Comparison of ENCODE assay signal across 8 cellular contexts in the genomic region with DNA sequence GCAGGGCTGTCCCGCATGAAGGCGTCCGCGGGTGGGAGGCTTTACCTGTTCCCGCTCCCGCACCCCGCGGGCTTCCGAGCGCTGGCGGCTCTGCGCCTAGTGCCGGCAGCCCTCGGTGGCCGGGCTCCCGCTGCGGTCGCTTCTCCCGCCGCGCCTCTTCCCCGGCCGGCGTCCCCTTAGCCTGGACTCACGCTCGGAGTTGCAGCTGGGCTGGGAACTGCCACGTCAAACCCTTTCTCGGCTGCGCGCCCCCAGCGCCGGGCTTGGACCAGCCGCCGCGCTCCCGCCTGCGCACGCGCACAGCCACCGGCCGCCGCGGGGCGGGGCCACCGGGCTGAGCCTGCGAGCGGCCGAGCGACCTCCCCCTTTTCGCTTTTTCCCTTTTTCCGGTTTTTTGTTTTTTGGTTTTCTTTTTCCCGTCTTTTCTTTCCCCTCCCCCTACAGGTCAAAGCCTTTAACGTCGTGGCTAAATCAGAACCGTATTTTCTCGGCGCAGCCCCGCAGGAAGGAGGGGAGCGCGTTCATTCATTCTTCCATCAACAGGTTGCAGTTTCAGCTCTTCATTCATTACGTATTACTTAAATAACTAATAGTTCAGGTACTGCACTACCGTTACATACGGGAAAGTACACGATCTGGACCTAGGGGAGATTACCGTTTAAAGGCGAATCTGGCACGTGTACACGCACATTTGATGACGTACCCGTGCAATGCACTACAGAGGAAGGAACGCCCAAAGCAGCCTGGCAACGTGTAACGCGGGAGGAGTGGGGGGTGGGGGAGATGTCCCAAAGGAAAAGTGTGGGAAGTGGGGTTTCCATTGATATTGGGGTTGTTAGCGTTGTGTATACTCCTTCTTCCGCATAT. TPM values are rescaled to one million over a fixed set of nuclear protein-coding genes. Genes with fewer than 3 reads are reported as not detected.
DNase-seq lines count a peak whose midpoint lies in the region; ATAC-seq, FAIRE-seq and TF ChIP-seq lines count a peak whose summit lies in the region.

TSS of gene SEC24D (minus strand) at position 231 of the 867 bp plus-strand sequence. CDS start 2,430 bp downstream, outside the sequence.

- H3K9me3 ChIP-seq in A549 (no peaks in the 10 kb centered on the region), WERI-Rb-1 (ENCODE audit: severe bottlenecking) (no peaks in the 10 kb centered on the region), mammary epithelial cell (replicated peaks; ENCODE audit: insufficient read depth, low read length) (no peaks in the 10 kb centered on the region), smooth muscle cell (replicated peaks; ENCODE audit: low read depth) (no peaks in the 10 kb centered on the region)

- peak within 1 kb of the TSS; percentile 95 for H3K9ac ChIP-seq in mammary epithelial cell (ENCODE audit: insufficient read depth, low read length)
- H3K9ac ChIP-seq in smooth muscle cell (ENCODE audit: low read depth) = peak within 1 kb of the TSS; percentile 100

- in situ Hi-C loops in mammary epithelial cell (cut with MboI; ENCODE audit: low sequenced_read_pairs in 2 of 2) = no loop called here

- H3K4me1 ChIP-seq in A549 = peaks cover 12% of the 10 kb centered on the region
- peaks cover 6% of the 10 kb centered on the region for H3K4me1 ChIP-seq in mammary epithelial cell (ENCODE audit: insufficient read depth, low read length)
- peaks cover 18% of the 10 kb centered on the region for H3K4me1 ChIP-seq in smooth muscle cell (ENCODE audit: low read depth)

- DNase-seq in A549 (ENCODE audit: low read depth in 1 of 2, low spot score in 1 of 2) (peak; percentile 75 to 81), NCI-H2107 (lab: John Stamatoyannopoulos, UW) (peak; percentile 27), WERI-Rb-1 (peak; percentile 91), mammary epithelial cell (peak; percentile 81), iPS-NIHi11 (ENCODE audit: low spot score) (peak; percentile 99), smooth muscle cell (lab: John Stamatoyannopoulos, UW; ENCODE audit: unreplicated experiment) (peak; percentile 73)

- TF ChIP-seq POLR2A in A549 (IDR thresholded peaks at IDR 0.05; ENCODE audit: low read length) = no peak; the same call in 1 of the 2 replicates

- TF ChIP-seq CTCF in A549 (IDR thresholded peaks at IDR 0.05) = no peak
- TF ChIP-seq CTCF in WERI-Rb-1 (IDR thresholded peaks at IDR 0.05; ENCODE audit: low read depth, low read length) = no peak
- TF ChIP-seq CTCF in mammary epithelial cell (conservative IDR thresholded peaks at IDR 0.05 in 1 of 2, IDR thresholded peaks at IDR 0.05 in 1 of 2; ENCODE audit: extremely low read depth in 1 of 2, insufficient read depth in 1 of 2, low read depth in 1 of 2, low read length in 2 of 2) = no peak
- no peak for TF ChIP-seq CTCF in smooth muscle cell (IDR thresholded peaks at IDR 0.05; ENCODE audit: borderline replicate concordance, insufficient read depth, poor library complexity, severe bottlenecking)

- peaks cover 19% of the 10 kb centered on the region for H3K36me3 ChIP-seq in WERI-Rb-1
- peaks cover 8% of the 10 kb centered on the region for H3K36me3 ChIP-seq in mammary epithelial cell (ENCODE audit: insufficient read depth, low read length)
- peaks cover 10% of the 10 kb centered on the region for H3K36me3 ChIP-seq in smooth muscle cell (ENCODE audit: low read depth)

- dilution Hi-C loops in mammary epithelial cell (cut with HindIII; ENCODE audit: low sequenced_read_pairs) = no loop called here

- peaks cover 14% of the 10 kb centered on the region for H3F3A ChIP-seq in smooth muscle cell (ENCODE audit: low read depth)

- no TSS peak for BruUV-seq in mammary epithelial cell (replicated peaks; lab: Mats Ljungman, UMichigan)

- no peaks in the 10 kb centered on the region for H4K20me1 ChIP-seq in mammary epithelial cell (ENCODE audit: insufficient read depth, low read length)
- H4K20me1 ChIP-seq in smooth muscle cell (ENCODE audit: low read depth) = peaks cover 35% of the 10 kb centered on the region

- CTCF ChIA-PET in A549 (lab: Yijun Ruan, JAX) = interaction anchor here (0.8 to 1.1 kb wide), 2 partner anchors 29 to 48 kb away, joined by 3 to 4 read pairs; no protein-coding TSS in a partner anchor
- CTCF ChIA-PET in mammary epithelial cell (lab: Charles Lee; ENCODE audit: low non-redundant PET) = no interaction called here

- no peaks in the 10 kb centered on the region for H3K27me3 ChIP-seq in WERI-Rb-1 (ENCODE audit: insufficient read depth, low read depth, severe bottlenecking)
- H3K27me3 ChIP-seq in mammary epithelial cell (ENCODE audit: insufficient read depth, low read length) = no peaks in the 10 kb centered on the region
- H3K27me3 ChIP-seq in smooth muscle cell (ENCODE audit: low read depth) = no peaks in the 10 kb centered on the region

- no peak for TF ChIP-seq EP300 in A549 (IDR thresholded peaks at IDR 0.05)

- POLR2A ChIA-PET in A549 (lab: Yijun Ruan, JAX) = interaction anchor here (1.4 kb wide), 1 partner anchor 151 kb away, joined by 4 read pairs; the partner anchor contains the start of gene METTL14

- H3K27ac ChIP-seq in A549 = peak within 1 kb of the TSS; percentile 80 to 89
- peak within 1 kb of the TSS; percentile 65 for H3K27ac ChIP-seq in WERI-Rb-1
- peak within 1 kb of the TSS; percentile 91 for H3K27ac ChIP-seq in mammary epithelial cell (ENCODE audit: insufficient read depth, low read depth, low read length)
- peak within 1 kb of the TSS; percentile 100 for H3K27ac ChIP-seq in smooth muscle cell (ENCODE audit: low read depth)

- TF ChIP-seq RAD21 in A549 (conservative IDR thresholded peaks at IDR 0.05 in 1 of 2, IDR thresholded peaks at IDR 0.05 in 1 of 2) = no peak

- H3K4me3 ChIP-seq in A549 (peak within 1 kb of the TSS; percentile 80), WERI-Rb-1 (ENCODE audit: low read depth, low read length) (peak within 1 kb of the TSS; percentile 79), mammary epithelial cell (replicated peaks in 1 of 3; ENCODE audit: insufficient read depth in 1 of 3, low read depth in 2 of 3, low read length in 3 of 3) (peak within 1 kb of the TSS; percentile 75 to 80 (median 78)), smooth muscle cell (peak within 1 kb of the TSS; percentile 99)

- FAIRE-seq in A549 (lab: Jason Lieb, UNC) = no peak

- ATAC-seq in A549 (peak; percentile 93 to 94), GM18519 (IDR thresholded peaks at IDR 0.05; ENCODE audit: low FRiP score, unreplicated experiment) (peak; percentile 57), HG03045 (IDR thresholded peaks at IDR 0.05; ENCODE audit: unreplicated experiment) (peak; percentile 75)

- intact Hi-C loops in mammary epithelial cell (cut with micrococcal nuclease) = loop anchor here (1.0 kb wide), 2 partner anchors 29 to 54 kb away; no protein-coding TSS in a partner anchor

- H2AFZ ChIP-seq in mammary epithelial cell (ENCODE audit: low read depth, low read length) = peak within 1 kb of the TSS; percentile 91
- peak within 1 kb of the TSS; percentile 99 for H2AFZ ChIP-seq in smooth muscle cell (ENCODE audit: low read depth)

- H3K4me2 ChIP-seq in A549 = peak within 1 kb of the TSS; percentile 90
- H3K4me2 ChIP-seq in mammary epithelial cell (ENCODE audit: insufficient read depth, low read depth, low read length) = peak within 1 kb of the TSS; percentile 75
- H3K4me2 ChIP-seq in smooth muscle cell = peak within 1 kb of the TSS; percentile 99

- H3K79me2 ChIP-seq in mammary epithelial cell (ENCODE audit: insufficient read depth, low read length) = peaks cover 44% of the 10 kb centered on the region
- H3K79me2 ChIP-seq in smooth muscle cell (ENCODE audit: low read depth) = peaks cover 47% of the 10 kb centered on the region

- WGBS in A549 (ENCODE audit: missing lambda C conversion rate) = under 1% methylated on average over 40 of the region's 76 CpGs
- 2% methylated on average over 44 of the region's 76 CpGs for WGBS in mammary epithelial cell (ENCODE audit: low coverage, missing lambda C conversion rate)
- WGBS in smooth muscle cell (ENCODE audit: low lambda C conversion rate) = under 1% methylated on average over 76 of the region's 76 CpGs

TF ChIP-seq in A549, 52 proteins besides CTCF, POLR2A, EP300 and RAD21 (continues in another document):
- no peak for TF ChIP-seq JUNB (IDR thresholded peaks at IDR 0.05)
- TF ChIP-seq BHLHE40 (IDR thresholded peaks at IDR 0.05; ENCODE audit: low read depth, low read length) = peak; percentile 57; the same call in 1 of the 2 replicates
- no peak for TF ChIP-seq RNF2 (IDR thresholded peaks at IDR 0.05; ENCODE audit: borderline replicate concordance, low read depth)
- TF ChIP-seq GATA3 (IDR thresholded peaks at IDR 0.05; ENCODE audit: borderline replicate concordance) = no peak
- peak; percentile 64; the same call in 1 of the 2 replicates for TF ChIP-seq MYC (IDR thresholded peaks at IDR 0.05; ENCODE audit: borderline replicate concordance, low read length)
- no peak for TF ChIP-seq TFCP2L1 (CRISPR knock-in tag; IDR thresholded peaks at IDR 0.05)
- TF ChIP-seq RARB (CRISPR knock-in tag; IDR thresholded peaks at IDR 0.05) = no peak
- no peak for TF ChIP-seq HEYL (CRISPR knock-in tag; IDR thresholded peaks at IDR 0.05)
- peak; percentile 30; the same call in 1 of the 2 replicates for TF ChIP-seq PHF8 (IDR thresholded peaks at IDR 0.05; ENCODE audit: borderline replicate concordance, low read depth)
- no peak for TF ChIP-seq RFX5 (IDR thresholded peaks at IDR 0.05)
- TF ChIP-seq ESRRA (IDR thresholded peaks at IDR 0.05; ENCODE audit: borderline replicate concordance, low read length) = no peak
- TF ChIP-seq RCOR1 (IDR thresholded peaks at IDR 0.05; ENCODE audit: low read depth, low read length) = no peak
- TF ChIP-seq JUN (IDR thresholded peaks at IDR 0.05) = 0 out of 5 replicates have a peak, but pooled peaks of 1 of the 2 experiments have one; percentile 30
- no peak for TF ChIP-seq FOXS1 (CRISPR knock-in tag; IDR thresholded peaks at IDR 0.05)
- no peak for TF ChIP-seq EHF (CRISPR knock-in tag; IDR thresholded peaks at IDR 0.05)
- no peak for TF ChIP-seq CEBPB (IDR thresholded peaks at IDR 0.05)
- TF ChIP-seq ZNF302 (CRISPR knock-in tag; IDR thresholded peaks at IDR 0.05) = no peak

RNA-seq across cellular contexts. Expression of gene SEC24D, which starts in this region (rescaled TPM):
- polyA plus RNA-seq in A549 (2011; rRNA removed) = 15.6 and 29.3 TPM in 2 replicates
- 7.7 and 9.7 TPM in 2 replicates for polyA plus RNA-seq in A549 (2012; cell fraction: cytosol; rRNA removed)
- 11.8 and 15.1 TPM in 2 replicates for polyA plus RNA-seq in A549 (2012; cell fraction: nucleus; rRNA removed)
- 12.5 to 15.3 TPM (median 12.8 TPM) in 3 replicates for polyA plus RNA-seq in A549 (2017; fragmentation: RNase III; extraction: RNeasy Plus Mini Kit Qiagen cat#74134 plus additional on column Dnase treatment)
- polyA minus RNA-seq in A549 (2011; rRNA and poly(A)+ RNA removed) = 22.2 and 24.9 TPM in 2 replicates
- 10 to 100 TPM; 41.8 to 70.6 TPM for total RNA-seq in mammary epithelial cell
- polyA plus RNA-seq in mammary epithelial cell = 30.7 TPM
- polyA minus RNA-seq in mammary epithelial cell = 50.5 TPM
- total RNA-seq in smooth muscle cell = 228 and 237 TPM in 2 replicates
- polyA plus RNA-seq in smooth muscle cell = 133 and 163 TPM in 2 replicates

Comparison
In these comparisons a context has a peak if more than half of its experiments do, and no peak if none do; other contexts are left out.
1. Peak in every context shown above with its lines: DNase-seq, ATAC-seq, H3K4me3 ChIP-seq and H3K27ac ChIP-seq.
2. DNase-seq: peak in every context shown above with its lines; median percentile 99 in iPS-NIHi11; 91 in WERI-Rb-1; 81 in mammary epithelial cell; 78 in A549; 73 in smooth muscle cell; 27 in NCI-H2107.